In the genomic region with DNA sequence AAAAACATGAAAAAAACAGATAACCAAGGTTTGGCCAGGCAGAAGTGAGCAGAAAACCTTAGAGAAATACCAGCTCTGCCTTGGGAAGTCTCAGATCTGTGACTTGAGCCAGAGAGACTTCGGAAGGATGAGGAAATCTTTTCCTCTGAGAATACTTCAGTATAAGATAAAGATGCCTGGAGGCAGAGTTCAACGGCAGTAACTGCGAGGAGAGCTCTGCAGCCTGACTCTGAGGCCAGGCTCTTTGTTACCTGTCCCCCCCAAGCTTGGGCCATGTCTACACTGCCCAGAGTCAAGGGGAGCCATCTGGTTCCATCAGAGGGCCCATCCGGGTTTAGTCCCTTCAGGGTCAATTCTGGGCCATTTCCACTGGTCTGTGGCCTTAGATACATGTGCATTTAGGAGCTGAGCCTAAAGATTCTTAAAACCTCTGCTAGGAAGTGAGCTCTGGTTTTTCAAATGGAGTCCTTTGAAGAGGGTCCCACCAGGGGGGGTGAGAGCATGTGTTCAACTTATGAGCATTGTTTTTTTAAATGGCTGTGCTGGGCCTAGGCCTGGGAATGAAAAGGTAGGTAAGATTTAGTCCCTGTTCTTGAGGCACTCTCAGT, we compare ENCODE assay signal across 10 cellular contexts. TPM values are rescaled to one million over a fixed set of nuclear protein-coding genes. Genes with fewer than 3 reads are reported as not detected.
DNase-seq lines count a peak whose midpoint lies in the region; ATAC-seq, FAIRE-seq and TF ChIP-seq lines count a peak whose summit lies in the region.
"Had no signal": no experiment of that assay in that cellular context is flagged by ENCODE, and none has a peak within 500 bp of the region (broad histone marks: within the 10 kb centered on the region; RNA-seq: fewer than 3 reads in every experiment).

No MANE protein-coding gene starts in this region.

- in situ Hi-C loops in Panc1 (cut with HindIII; ENCODE audit: low pct_unique_long_range_greater_than_20kb, low sequenced_read_pairs) = no loop called here

- H4K91ac ChIP-seq in mesenchymal stem cell (ENCODE audit: low read length) = peak overlapping the region; percentile 63

- no peak for TF ChIP-seq POLR2A in upper lobe of left lung (IDR thresholded peaks at IDR 0.05)

- H3K4me1 Mint-ChIP-seq in endodermal cell = peaks cover 35% of the 10 kb centered on the region

- peak overlapping the region; percentile 62 for H3K27ac Mint-ChIP-seq in endodermal cell
- H3K27ac Mint-ChIP-seq: IgD-negative memory B cell had no signal

- H3K9ac ChIP-seq in endodermal cell (ENCODE audit: extremely low read depth, low read length, poor library complexity, severe bottlenecking) (no peak overlapping the region), mesenchymal stem cell (ENCODE audit: low read length) (peak overlapping the region; percentile 73)
- H3K9ac ChIP-seq: parathyroid adenoma had no signal

- ATAC-seq in Panc1 (peak; percentile 43), upper lobe of left lung (ENCODE audit: low FRiP score in 2 of 2) (no peak)

- H3K9me3 Mint-ChIP-seq in endodermal cell = no peaks in the 10 kb centered on the region
- H3K9me3 Mint-ChIP-seq: IgD-negative memory B cell had no signal

- H2BK5ac ChIP-seq in mesenchymal stem cell (ENCODE audit: low read depth, low read length, poor library complexity, severe bottlenecking) = peak overlapping the region; percentile 77

- peak overlapping the region; percentile 92 for H2AK5ac ChIP-seq in mesenchymal stem cell (ENCODE audit: low read length, severe bottlenecking)

- no peak for TF ChIP-seq EP300 in upper lobe of left lung (IDR thresholded peaks at IDR 0.05)

- peak overlapping the region in 1 of 2 experiments; percentile 14; a peak in 1 of 4 replicates for H3K4me3 ChIP-seq in Panc1 (ENCODE audit: low read depth in 2 of 2, low read length in 2 of 2)
- no peak overlapping the region for H3K4me3 ChIP-seq in endodermal cell (ENCODE audit: low read length)
- peak overlapping the region in 1 of 2 experiments; percentile 55 for H3K4me3 ChIP-seq in mesenchymal stem cell (ENCODE audit: insufficient read depth in 1 of 2, low read depth in 1 of 2, low read length in 2 of 2)
- H3K4me3 ChIP-seq in upper lobe of left lung = no peak overlapping the region

- intact Hi-C loops in Panc1 (cut with micrococcal nuclease; ENCODE audit: unreplicated experiment) = no loop called here

- no peaks in the 10 kb centered on the region for H3K27me3 Mint-ChIP-seq in endodermal cell (ENCODE audit: insufficient read depth)

- no peak for FAIRE-seq in urothelium cell line (lab: Jason Lieb, UNC)

- WGBS in endodermal cell (ENCODE audit: insufficient coverage in 1 of 2, insufficient read length in 1 of 2), 2 experiments = 69 to 79% methylated on average over 4 of the region's 4 CpGs
- 30% methylated on average over 4 of the region's 4 CpGs for WGBS in mesenchymal stem cell
- WGBS in upper lobe of left lung, 2 donors = 55 to 78% methylated on average over 2 to 4 of the region's 4 CpGs

- peak overlapping the region; percentile 27 for H3K4me2 ChIP-seq in mesenchymal stem cell (ENCODE audit: low read length, poor library complexity, severe bottlenecking)

- CTCF ChIA-PET in Panc1 (lab: Charles Lee) = interaction anchor here (1.1 kb wide), 1 partner anchor 10 kb away, joined by 9 read pairs; no protein-coding TSS in a partner anchor

- H3K9me3 ChIP-seq in Panc1 (ENCODE audit: control insufficient read depth, insufficient read depth, low read depth, low read length) = no peaks in the 10 kb centered on the region
- no peaks in the 10 kb centered on the region for H3K9me3 ChIP-seq in endodermal cell (ENCODE audit: control insufficient read depth, low read length)
- H3K9me3 ChIP-seq in mesenchymal stem cell (ENCODE audit: control insufficient read depth, low read length) = no peaks in the 10 kb centered on the region
- H3K9me3 ChIP-seq in upper lobe of left lung = no peaks in the 10 kb centered on the region

- peak overlapping the region; percentile 82 for H2BK15ac ChIP-seq in mesenchymal stem cell (ENCODE audit: low read depth, poor library complexity, severe bottlenecking)

- H3K36me3 Mint-ChIP-seq in endodermal cell (ENCODE audit: low read depth) = no peaks in the 10 kb centered on the region
- H3K36me3 Mint-ChIP-seq: IgD-negative memory B cell had no signal

- no peak overlapping the region for H2AFZ ChIP-seq in mesenchymal stem cell (ENCODE audit: low read depth, low read length)
- H2AFZ ChIP-seq: parathyroid adenoma had no signal

- H3K18ac ChIP-seq in mesenchymal stem cell (ENCODE audit: low read depth in 1 of 2, low read length in 2 of 2) = peak overlapping the region; percentile 80 to 90

- H3K27me3 ChIP-seq in Panc1 (ENCODE audit: control insufficient read depth, insufficient read depth, low read length) = no peaks in the 10 kb centered on the region
- no peaks in the 10 kb centered on the region for H3K27me3 ChIP-seq in endodermal cell (ENCODE audit: control insufficient read depth, insufficient read depth, low read length, poor library complexity, severe bottlenecking)
- H3K27me3 ChIP-seq in mesenchymal stem cell (ENCODE audit: control insufficient read depth in 1 of 2, insufficient read depth in 1 of 2, low read length in 2 of 2) = no peaks in the 10 kb centered on the region
- no peaks in the 10 kb centered on the region for H3K27me3 ChIP-seq in upper lobe of left lung

- no peak overlapping the region for H3K4me3 Mint-ChIP-seq in endodermal cell
- H3K4me3 Mint-ChIP-seq: IgD-negative memory B cell had no signal

- BruUV-seq in Panc1 (replicated peaks; lab: Mats Ljungman, UMichigan) = no TSS peak

- H3K14ac ChIP-seq in mesenchymal stem cell (ENCODE audit: low read length in 2 of 2) = no peak overlapping the region

- H2BK12ac ChIP-seq in mesenchymal stem cell (ENCODE audit: low read length in 2 of 2) = peak overlapping the region in 1 of 2 experiments; percentile 61

- H3K4me1 ChIP-seq in Panc1 (ENCODE audit: control insufficient read depth, insufficient read depth, low read length) (peaks cover 100% of the 10 kb centered on the region), endodermal cell (ENCODE audit: control insufficient read depth, insufficient read depth, low read length) (peaks cover 19% of the 10 kb centered on the region), mesenchymal stem cell (ENCODE audit: control insufficient read depth, insufficient read depth, low read depth, low read length) (peaks cover 43% of the 10 kb centered on the region), upper lobe of left lung (peaks cover 16 to 46% (median 24%) of the 10 kb centered on the region in 4 donors)
- H3K4me1 ChIP-seq: parathyroid adenoma had no signal

- POLR2A ChIA-PET in Panc1 (lab: Charles Lee) = interaction anchor here (1.1 kb wide), 1 partner anchor 17 kb away, joined by 3 read pairs; no protein-coding TSS in a partner anchor

- DNase-seq in Panc1 (ENCODE audit: low read depth, low spot score) (no peak), endodermal cell (no peak), mesenchymal stem cell (peak; percentile 72), upper lobe of left lung (no peak), urothelium cell line (ENCODE audit: low spot score) (no peak), germinal center (ENCODE audit: low spot score) (no peak), DMS53 (lab: John Stamatoyannopoulos, UW) (no peak)
- DNase-seq: head of caudate nucleus had no signal

- no peak for TF ChIP-seq CTCF in Panc1 (IDR thresholded peaks at IDR 0.05)
- TF ChIP-seq CTCF in endodermal cell (conservative IDR thresholded peaks at IDR 0.05) = peak; percentile 29
- no peak for TF ChIP-seq CTCF in upper lobe of left lung (IDR thresholded peaks at IDR 0.05)

- H3K27ac ChIP-seq in Panc1 (ENCODE audit: low read length) = peak overlapping the region; percentile 100
- H3K27ac ChIP-seq in endodermal cell (ENCODE audit: low read depth, low read length) = peak overlapping the region; percentile 91
- H3K27ac ChIP-seq in mesenchymal stem cell (ENCODE audit: low read length, poor library complexity, severe bottlenecking) = peak overlapping the region; percentile 99
- H3K27ac ChIP-seq in upper lobe of left lung = peak overlapping the region in 3 of 4 donors; percentile 52 to 73 (median 67)
- H3K27ac ChIP-seq: parathyroid adenoma had no signal

- H4K8ac ChIP-seq in mesenchymal stem cell (ENCODE audit: low read length) = peak overlapping the region; percentile 73

- peak overlapping the region; percentile 78 for H2BK120ac ChIP-seq in mesenchymal stem cell (ENCODE audit: low read depth, low read length)

- H3K4ac ChIP-seq in mesenchymal stem cell (ENCODE audit: low read depth in 1 of 2, low read length in 2 of 2) = peak overlapping the region in 1 of 2 experiments; percentile 77

- no peaks in the 10 kb centered on the region for H3K79me1 ChIP-seq in mesenchymal stem cell (replicated peaks; ENCODE audit: low read length, poor library complexity, severe bottlenecking)

- peak overlapping the region in 1 of 2 experiments; percentile 43 for H3K23ac ChIP-seq in mesenchymal stem cell (ENCODE audit: low read length in 2 of 2)

- H3K36me3 ChIP-seq in Panc1 (ENCODE audit: control insufficient read depth, insufficient read depth, low read length) (peaks cover 4% of the 10 kb centered on the region; the same call in 1 of the 2 replicates), endodermal cell (ENCODE audit: control insufficient read depth, insufficient read depth, low read length) (peaks cover under 1% of the 10 kb centered on the region), mesenchymal stem cell (ENCODE audit: control insufficient read depth in 1 of 2, insufficient read depth in 2 of 2, low read depth in 1 of 2, low read length in 2 of 2) (peaks cover 28 to 34% of the 10 kb centered on the region in 2 experiments), upper lobe of left lung (no peaks in the 10 kb centered on the region)

RNA-seq across cellular contexts. Expression of gene KIRREL1, which starts 8.7 kb away (rescaled TPM):
- total RNA-seq in Panc1 (2021; ENCODE audit: unreplicated experiment) (145 TPM), endodermal cell (10 to 100 TPM; 22.8 to 26.5 TPM), upper lobe of left lung (10 to 100 TPM; 16.9 to 40.6 (median 25.8) TPM)
- polyA plus RNA-seq in Panc1 (2012; ENCODE audit: insufficient read length) = 95.3 TPM
- 44.2 TPM for polyA plus RNA-seq in endodermal cell (2013, experiment 1 of 2)
- 47.7 TPM for polyA plus RNA-seq in endodermal cell (2013, experiment 2 of 2)
- 133 TPM for polyA plus RNA-seq in mesenchymal stem cell (2013, experiment 1 of 2)
- 130 TPM for polyA plus RNA-seq in mesenchymal stem cell (2013, experiment 2 of 2)
- polyA plus RNA-seq: IgD-negative memory B cell had no signal
